13 cellular contexts compared by ENCODE assay signal in the genomic region with DNA sequence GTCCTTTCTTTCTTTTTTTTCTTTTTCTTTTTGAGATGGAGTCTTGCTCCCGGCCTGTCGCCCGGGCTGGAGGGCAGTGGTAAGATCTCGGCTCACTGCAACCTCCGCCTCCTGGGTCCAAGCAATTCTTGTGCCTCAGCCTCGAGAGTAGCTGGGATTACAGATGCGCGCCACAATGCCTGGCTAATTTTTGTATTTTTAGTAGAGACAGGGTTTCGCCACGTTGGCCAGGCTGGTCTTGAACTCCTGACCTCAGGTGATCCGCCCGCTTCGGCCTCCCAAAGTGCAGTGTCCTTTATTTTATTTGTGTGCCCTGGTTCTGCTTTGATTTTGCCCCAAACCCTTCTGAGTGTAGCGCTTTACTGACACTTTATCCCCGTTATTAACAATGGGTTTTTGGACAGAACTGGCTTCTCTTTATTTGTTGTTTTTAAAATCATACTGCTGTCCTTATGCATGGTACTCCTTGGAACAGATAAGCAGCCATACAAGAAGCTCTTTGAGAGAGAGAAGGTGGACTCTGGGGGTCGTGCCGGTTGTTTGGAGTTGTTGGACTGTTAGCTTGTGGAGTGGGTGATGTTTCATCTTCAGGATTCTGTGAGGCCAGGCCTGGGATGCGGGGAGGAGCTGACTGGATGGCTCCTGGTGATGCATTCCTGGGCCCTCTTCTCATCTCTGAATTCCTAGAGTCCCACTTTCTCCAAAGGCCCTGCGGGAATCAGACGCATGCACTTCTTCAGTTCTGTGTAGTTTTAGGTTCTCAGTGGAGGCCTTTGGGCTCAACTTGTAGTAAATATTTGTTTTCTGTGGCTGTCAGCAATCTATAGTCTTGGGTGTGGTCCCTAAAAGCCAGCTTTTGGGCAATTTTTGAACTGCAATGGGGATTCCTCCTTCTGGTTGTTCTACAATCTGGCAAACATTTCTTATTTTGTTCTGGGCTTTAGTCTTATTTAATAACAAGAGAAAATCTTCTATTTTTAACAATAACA. TPM values are rescaled to one million over a fixed set of nuclear protein-coding genes. Genes with fewer than 3 reads are reported as not detected.
DNase-seq lines count a peak whose midpoint lies in the region; ATAC-seq, FAIRE-seq and TF ChIP-seq lines count a peak whose summit lies in the region.
"Had no signal": no experiment of that assay in that cellular context is flagged by ENCODE, and none has a peak within 500 bp of the region (broad histone marks: within the 10 kb centered on the region; RNA-seq: fewer than 3 reads in every experiment).

No MANE protein-coding gene starts in this region.

- 0 out of 2 replicates have a peak overlapping the region, but pooled peaks have one; percentile 45 for H4K8ac ChIP-seq in H1 (ENCODE audit: extremely low read depth, insufficient read depth, low read length)

- WGBS in H1 (ENCODE audit: extremely low coverage in 1 of 2, insufficient coverage in 1 of 2, insufficient read length in 1 of 2, insufficient replicate concordance in 2 of 2, low coverage in 1 of 2, low lambda C conversion rate in 2 of 2, missing lambda C conversion rate in 1 of 2), 2 experiments = 94% methylated on average over 18 of the region's 20 CpGs; no CpG with 5 or more reads in 1 of the 2 experiments

- H3K79me2 ChIP-seq in OCI-LY3 (ENCODE audit: low read length) (peaks cover 67% of the 10 kb centered on the region), H1 (ENCODE audit: control insufficient read depth in 1 of 2, insufficient read depth in 2 of 2, low read length in 2 of 2) (no peaks in the 10 kb centered on the region)

- no peaks in the 10 kb centered on the region for H3K23me2 ChIP-seq in H1 (ENCODE audit: low read depth, low read length)

- TF ChIP-seq POLR2A in H1 (IDR thresholded peaks at IDR 0.05; ENCODE audit: control extremely low read depth in 1 of 2, low read depth in 2 of 2, low read length in 2 of 2) = no peak

- H2AFZ ChIP-seq in OCI-LY3 (ENCODE audit: low read depth, low read length) (no peak overlapping the region), H1 (ENCODE audit: low read length) (no peak overlapping the region)

- no peak for ATAC-seq in activated T-cell treated with anti-CD3 and anti-CD28 coated beads, Interleukin-2, amount 50 U/mL, for 72 hours (replicated peaks in 1 of 2)
- ATAC-seq in stimulated activated naive B cell treated with anti-CD40 and anti-IgM and Interleukin-4, amounts not matched to agents 10 μg/mL and 1 μg/mL and 100 μg/mL, for 72 hours (replicated peaks) = no peak
- ATAC-seq: gastrocnemius medialis, PC-3 had no signal

- no peak overlapping the region for H3K18ac ChIP-seq in H1 (ENCODE audit: extremely low read depth, low read length)

- TF ChIP-seq EP300 in H1 (IDR thresholded peaks at IDR 0.05; ENCODE audit: borderline replicate concordance in 1 of 2, low read depth in 2 of 2, low read length in 2 of 2) = no peak

- CTCF ChIA-PET in H1 (lab: Charles Lee; ENCODE audit: partially characterized antibody) = interaction anchor here (0.7 to 1.4 kb wide), 4 partner anchors 11 to 1684 kb away, joined by 3 to 5 read pairs (median 4); no protein-coding TSS in a partner anchor
- CTCF ChIA-PET in RWPE1 (lab: Yijun Ruan, JAX) = no interaction called here

- H3K4me3 ChIP-seq in OCI-LY3 (ENCODE audit: low read length) (peak overlapping the region; percentile 94), H1 (ENCODE audit: extremely low read depth in 1 of 4, insufficient read depth in 2 of 4, low read depth in 3 of 4, low read length in 4 of 4) (no peak overlapping the region)
- H3K4me3 ChIP-seq: gastrocnemius medialis had no signal

- TF ChIP-seq CTCF in OCI-LY3 (IDR thresholded peaks at IDR 0.05; ENCODE audit: low read depth, low read length) (no peak), H1 (IDR thresholded peaks at IDR 0.05; ENCODE audit: control extremely low read depth in 1 of 3, insufficient read depth in 1 of 3, low read depth in 1 of 3, low read length in 3 of 3) (no peak), nephron progenitor cell (IDR thresholded peaks at IDR 0.05) (no peak), RWPE1 (conservative IDR thresholded peaks at IDR 0.05; ENCODE audit: low read depth) (no peak)

- H2BK12ac ChIP-seq in H1 (ENCODE audit: low read depth, low read length) = no peak overlapping the region

- H3K9me3 ChIP-seq in OCI-LY3 (ENCODE audit: insufficient read depth, low read length) = no peaks in the 10 kb centered on the region
- no peaks in the 10 kb centered on the region for H3K9me3 ChIP-seq in H1 (ENCODE audit: insufficient read depth in 2 of 2, low read depth in 1 of 2, low read length in 1 of 2)
- H3K9me3 ChIP-seq: breast epithelium, gastrocnemius medialis, stomach had no signal

- H2BK120ac ChIP-seq in H1 (replicated peaks; ENCODE audit: low read depth, low read length) = no peak overlapping the region

- no peak overlapping the region for H3K4ac ChIP-seq in H1 (replicated peaks; ENCODE audit: insufficient read length, low read depth, low read length)

- no peak for DNase-seq in activated T-cell treated with anti-CD3 and anti-CD28 coated beads, Interleukin-2, amount 50 U/mL, for 72 hours
- no peak for DNase-seq in activated T-cell treated with anti-CD3 and anti-CD28 coated beads for 4 hours
- no peak for DNase-seq in H1 (ENCODE audit: low read depth in 1 of 2, low spot score in 2 of 2)
- DNase-seq in stimulated activated naive B cell treated with anti-CD40 and anti-IgM and Interleukin-4, amounts not matched to agents 10 μg/mL and 1 μg/mL and 100 μg/mL, for 72 hours = no peak
- DNase-seq in nephron progenitor cell = no peak
- DNase-seq in RWPE1 (ENCODE audit: low spot score) = no peak
- DNase-seq in C1 segment of cervical spinal cord (lab: John Stamatoyannopoulos, UW) = no peak
- DNase-seq: gastrocnemius medialis, PC-3, stomach had no signal

- H4K20me1 ChIP-seq in OCI-LY3 (ENCODE audit: insufficient read depth, low read length) (peaks cover 44% of the 10 kb centered on the region), H1 (replicated peaks in 1 of 2; ENCODE audit: control insufficient read depth in 1 of 2, insufficient read depth in 2 of 2, low read length in 2 of 2) (no peaks in the 10 kb centered on the region)

- FAIRE-seq in H1 (lab: Jason Lieb, UNC) = no peak

- no peak overlapping the region for H2BK15ac ChIP-seq in H1 (ENCODE audit: low read length)

- no peak overlapping the region for H2BK20ac ChIP-seq in H1 (ENCODE audit: low read length)

- H3K56ac ChIP-seq in H1 (replicated peaks; ENCODE audit: insufficient read length, low read depth, low read length) = no peak overlapping the region

- H3K9ac ChIP-seq in OCI-LY3 (ENCODE audit: low read length) (peak overlapping the region; percentile 78), H1 (replicated peaks in 1 of 4; ENCODE audit: extremely low read depth in 1 of 4, low read depth in 3 of 4, low read length in 3 of 4) (no peak overlapping the region)

- no peaks in the 10 kb centered on the region for H3K79me1 ChIP-seq in H1 (ENCODE audit: low read depth, low read length)

- peaks cover 12 to 31% of the 10 kb centered on the region in 2 donors for H3K36me3 Mint-ChIP-seq in activated T-cell treated with anti-CD3 and anti-CD28 coated beads, Interleukin-2, amount 50 U/mL, for 72 hours (ENCODE audit: insufficient read depth in 2 of 2)
- peaks cover 27 to 32% of the 10 kb centered on the region in 2 donors for H3K36me3 Mint-ChIP-seq in stimulated activated naive B cell treated with anti-CD40 and anti-IgM and Interleukin-4, amounts not matched to agents 10 μg/mL and 1 μg/mL and 100 μg/mL, for 72 hours
- no peaks in the 10 kb centered on the region for H3K36me3 Mint-ChIP-seq in nephron progenitor cell (ENCODE audit: low read depth)
- H3K36me3 Mint-ChIP-seq: mesothelial cell of epicardium had no signal

- no peak overlapping the region for H3K23ac ChIP-seq in H1 (ENCODE audit: insufficient read length)

- H4K5ac ChIP-seq in H1 (ENCODE audit: insufficient read length, low read depth, low read length) = no peak overlapping the region

- no peak overlapping the region for H4K91ac ChIP-seq in H1 (replicated peaks; ENCODE audit: insufficient read length, low read length)

- H3K4me1 ChIP-seq in OCI-LY3 (ENCODE audit: low read length) (peaks cover 66% of the 10 kb centered on the region), H1 (replicated peaks in 1 of 4; ENCODE audit: control insufficient read depth in 3 of 4, insufficient read depth in 4 of 4, low read length in 3 of 4) (peaks cover 0 to 6% (median 2%) of the 10 kb centered on the region in 4 experiments; a peak in 4 of 7 replicates)
- H3K4me1 ChIP-seq: breast epithelium had no signal

- POLR2A ChIA-PET in H1 (lab: Charles Lee; ENCODE audit: partially characterized antibody) = no interaction called here
- POLR2A ChIA-PET in RWPE1 (lab: Yijun Ruan, JAX; ENCODE audit: low non-redundant PET) = no interaction called here

- H3K14ac ChIP-seq in H1 (ENCODE audit: insufficient read length) = no peak overlapping the region

- peak overlapping the region; percentile 99 for H3K4me3 Mint-ChIP-seq in activated T-cell treated with anti-CD3 and anti-CD28 coated beads, Interleukin-2, amount 50 U/mL, for 72 hours
- H3K4me3 Mint-ChIP-seq in stimulated activated naive B cell treated with anti-CD40 and anti-IgM and Interleukin-4, amounts not matched to agents 10 μg/mL and 1 μg/mL and 100 μg/mL, for 72 hours = peak overlapping the region; percentile 88 to 89
- no peak overlapping the region for H3K4me3 Mint-ChIP-seq in nephron progenitor cell
- H3K4me3 Mint-ChIP-seq: mesothelial cell of epicardium had no signal

- H3K9me3 Mint-ChIP-seq in activated T-cell treated with anti-CD3 and anti-CD28 coated beads, Interleukin-2, amount 50 U/mL, for 72 hours = no peaks in the 10 kb centered on the region
- no peaks in the 10 kb centered on the region for H3K9me3 Mint-ChIP-seq in stimulated activated naive B cell treated with anti-CD40 and anti-IgM and Interleukin-4, amounts not matched to agents 10 μg/mL and 1 μg/mL and 100 μg/mL, for 72 hours
- no peaks in the 10 kb centered on the region for H3K9me3 Mint-ChIP-seq in nephron progenitor cell
- H3K9me3 Mint-ChIP-seq: mesothelial cell of epicardium had no signal

- H3K27ac Mint-ChIP-seq in activated T-cell treated with anti-CD3 and anti-CD28 coated beads, Interleukin-2, amount 50 U/mL, for 72 hours = peak overlapping the region; percentile 98
- H3K27ac Mint-ChIP-seq in stimulated activated naive B cell treated with anti-CD40 and anti-IgM and Interleukin-4, amounts not matched to agents 10 μg/mL and 1 μg/mL and 100 μg/mL, for 72 hours = peak overlapping the region; percentile 82
- H3K27ac Mint-ChIP-seq in nephron progenitor cell = no peak overlapping the region
- H3K27ac Mint-ChIP-seq: mesothelial cell of epicardium had no signal

- no peak overlapping the region for H2BK5ac ChIP-seq in H1 (ENCODE audit: low read depth, low read length)

- no peaks in the 10 kb centered on the region for H3K27me3 Mint-ChIP-seq in activated T-cell treated with anti-CD3 and anti-CD28 coated beads, Interleukin-2, amount 50 U/mL, for 72 hours (ENCODE audit: low read depth)
- no peaks in the 10 kb centered on the region for H3K27me3 Mint-ChIP-seq in stimulated activated naive B cell treated with anti-CD40 and anti-IgM and Interleukin-4, amounts not matched to agents 10 μg/mL and 1 μg/mL and 100 μg/mL, for 72 hours
- H3K27me3 Mint-ChIP-seq in nephron progenitor cell (ENCODE audit: low read depth, poor library complexity) = no peaks in the 10 kb centered on the region

- peaks cover 29% of the 10 kb centered on the region for H3K36me3 ChIP-seq in OCI-LY3 (replicated peaks; ENCODE audit: low read depth, low read length)
- no peaks in the 10 kb centered on the region for H3K36me3 ChIP-seq in H1 (ENCODE audit: control insufficient read depth in 2 of 4, insufficient read depth in 4 of 4, low read length in 3 of 4)
- H3K36me3 ChIP-seq: breast epithelium, gastrocnemius medialis, stomach had no signal

- H3K4me1 Mint-ChIP-seq in activated T-cell treated with anti-CD3 and anti-CD28 coated beads, Interleukin-2, amount 50 U/mL, for 72 hours (ENCODE audit: low read depth) = peaks cover 75% of the 10 kb centered on the region
- peaks cover 32 to 82% of the 10 kb centered on the region in 2 donors for H3K4me1 Mint-ChIP-seq in stimulated activated naive B cell treated with anti-CD40 and anti-IgM and Interleukin-4, amounts not matched to agents 10 μg/mL and 1 μg/mL and 100 μg/mL, for 72 hours
- H3K4me1 Mint-ChIP-seq in nephron progenitor cell = peaks cover 38% of the 10 kb centered on the region

- TF ChIP-seq RAD21 in H1 (IDR thresholded peaks at IDR 0.05 in 1 of 2, conservative IDR thresholded peaks at IDR 0.05 in 1 of 2; ENCODE audit: low read depth in 2 of 2, low read length in 2 of 2) = no peak

- H3K27ac ChIP-seq in OCI-LY3 (ENCODE audit: low read length) = peak overlapping the region; percentile 89
- H3K27ac ChIP-seq in H1 (ENCODE audit: low read depth, low read length) = no peak overlapping the region
- no peak overlapping the region for H3K27ac ChIP-seq in RWPE1
- H3K27ac ChIP-seq: gastrocnemius medialis had no signal

- no peaks in the 10 kb centered on the region for H3K27me3 ChIP-seq in OCI-LY3 (ENCODE audit: low read depth, low read length)
- H3K27me3 ChIP-seq in H1 (replicated peaks in 1 of 4; ENCODE audit: control insufficient read depth in 3 of 4, extremely low read depth in 1 of 4, insufficient read depth in 3 of 4, low read length in 3 of 4) = no peaks in the 10 kb centered on the region
- H3K27me3 ChIP-seq: breast epithelium, gastrocnemius medialis had no signal

- no peak overlapping the region for H2AK5ac ChIP-seq in H1 (ENCODE audit: low read depth, low read length)

- H3K4me2 ChIP-seq in OCI-LY3 (ENCODE audit: low read length) (peak overlapping the region; percentile 82), H1 (ENCODE audit: insufficient read depth in 1 of 2, low read depth in 2 of 2, low read length in 2 of 2) (no peak overlapping the region)

RNA-seq across cellular contexts. Expression of a gene that starts 47.8 kb away (rescaled TPM):
- total RNA-seq in activated T-cell treated with anti-CD3 and anti-CD28 coated beads, Interleukin-2, amount 50 U/mL, for 72 hours = 100 to 1,000 TPM; 112 to 137 TPM
- total RNA-seq in H1 (2021; fragmentation: NEBNext Ultra II Directional; extraction: Animal tissue kit (Norgen Biotek cat#: 25700)) = 229 and 240 TPM in 2 replicates
- 332 and 478 TPM in 2 replicates for polyA plus RNA-seq in H1 (2011; rRNA removed)
- polyA plus RNA-seq in H1 (2011; cell fraction: cytosol; rRNA removed) = 461 TPM
- 86.9 TPM for polyA plus RNA-seq in H1 (2011; cell fraction: nucleus; rRNA removed)
- 218 to 276 TPM (median 234 TPM) in 4 replicates for polyA plus RNA-seq in H1 (2012, experiment 1 of 2)
- polyA plus RNA-seq in H1 (2012, experiment 2 of 2) = 278 TPM
- 378 TPM for polyA plus RNA-seq in H1 (2013, experiment 1 of 2)
- polyA plus RNA-seq in H1 (2013, experiment 2 of 2) = 392 TPM
- 71.6 and 81.9 TPM in 2 replicates for polyA minus RNA-seq in H1 (2011; rRNA and poly(A)+ RNA removed)
- 37.3 TPM for polyA minus RNA-seq in H1 (2011; cell fraction: cytosol; rRNA and poly(A)+ RNA removed)
- 65.7 TPM for polyA minus RNA-seq in H1 (2011; cell fraction: nucleus; rRNA and poly(A)+ RNA removed)

RNA-seq across cellular contexts. Expression of a gene that starts 50.6 kb away (rescaled TPM):
- total RNA-seq in activated T-cell treated with anti-CD3 and anti-CD28 coated beads, Interleukin-2, amount 50 U/mL, for 72 hours = 10 to 100 TPM; 50.9 to 55.7 TPM
- 34.1 and 36.8 TPM in 2 replicates for total RNA-seq in H1 (2021; fragmentation: NEBNext Ultra II Directional; extraction: Animal tissue kit (Norgen Biotek cat#: 25700))
- 4.4 and 6.0 TPM in 2 replicates for polyA plus RNA-seq in H1 (2011; rRNA removed)
- polyA plus RNA-seq in H1 (2011; cell fraction: cytosol; rRNA removed) = 19.4 TPM
- polyA plus RNA-seq in H1 (2011; cell fraction: nucleus; rRNA removed) = 4.6 TPM
- polyA plus RNA-seq in H1 (2012, experiment 1 of 2) = 29.2 to 58.2 TPM (median 36.2 TPM) in 4 replicates
- polyA plus RNA-seq in H1 (2012, experiment 2 of 2) = 1.1 TPM
- 29.6 TPM for polyA plus RNA-seq in H1 (2013, experiment 1 of 2)
- polyA plus RNA-seq in H1 (2013, experiment 2 of 2) = 29.1 TPM
- polyA minus RNA-seq in H1 (2011; rRNA and poly(A)+ RNA removed) = 11.5 and 17.1 TPM in 2 replicates
- polyA minus RNA-seq in H1 (2011; cell fraction: cytosol; rRNA and poly(A)+ RNA removed) = 4.2 TPM
- polyA minus RNA-seq in H1 (2011; cell fraction: nucleus; rRNA and poly(A)+ RNA removed) = 18.9 TPM
